ENCODE assay signal across 9 cellular contexts in genomic region chr18:50989711-50990110, GRCh38.
"Had no signal": no experiment of that assay in that cellular context is flagged by ENCODE, and none has a peak within 500 bp of the region (broad histone marks: within the 10 kb centered on the region; RNA-seq: fewer than 3 reads in every experiment).

No MANE protein-coding gene starts in this region.

- H3K9ac ChIP-seq: GM23248 had no signal

- H2AFZ ChIP-seq: GM23248 had no signal

- DNase-seq: GM23248, GOT3, H7, HFFc6, KBM-7 had no signal

- H3K4me1 ChIP-seq: HAP-1 had no signal

- H3K9me3 ChIP-seq: HAP-1 had no signal

- H3K4me3 ChIP-seq: GM23248, HAP-1 had no signal

- ATAC-seq: HCT116, HepG2 had no signal

- H3K27ac ChIP-seq: GM23248, HL-60 had no signal
